ENCODE assay signal across 30 cellular contexts in genomic region chr4:40665844-40666243, GRCh38.
"Had no signal": no experiment of that assay in that cellular context is flagged by ENCODE, and none has a peak within 500 bp of the region (broad histone marks: within the 10 kb centered on the region; RNA-seq: fewer than 3 reads in every experiment).

No MANE protein-coding gene starts in this region.

- ATAC-seq: activated CD4-positive, CD25-positive, alpha-beta regulatory T cell treated with anti-CD3 and anti-CD28 coated beads, Interleukin-2, amount 50 U/mL, for 24 hours; activated CD8-positive, alpha-beta T cell treated with anti-CD3 and anti-CD28 coated beads for 36 hours; activated naive CD4-positive, alpha-beta T cell treated with anti-CD3 and anti-CD28 coated beads, Interleukin-2, amount 50 U/mL, for 72 hours; effector memory CD8-positive, alpha-beta T cell; foreskin keratinocyte; gastrocnemius medialis; heart left ventricle; T-helper 17 cell had no signal

- H3K4me3 Mint-ChIP-seq: activated B cell treated with CpG ODN at 0.5 μM for 24 hours; activated CD8-positive, alpha-beta T cell treated with anti-CD3 and anti-CD28 coated beads for 36 hours; activated naive CD4-positive, alpha-beta T cell treated with anti-CD3 and anti-CD28 coated beads, Interleukin-2, amount 10 ng/mL, durations not matched to agents 7 days and 5 days; activated naive CD8-positive, alpha-beta T cell treated with anti-CD3 and anti-CD28 coated beads, Interleukin-2, amount 10 ng/mL, durations not matched to agents 7 days and 5 days; activated T-helper 1 cell treated with anti-CD3 and anti-CD28 coated beads, Interleukin-12 subunit alpha, Interleukin-12 subunit beta, Interleukin-2, Interleukin-4 antibody, amounts not matched to agents 30 ng/mL and 10 ng/mL and 1 ng/mL, durations not matched to agents 14 hours and 24 hours and 36 hours; brain; effector memory CD8-positive, alpha-beta T cell; T-helper 17 cell; T-helper 2 cell treated with Interferon-gamma antibody and Interleukin-4, amounts not matched to agents 5 μg/mL and 100 μg/mL, for 36 hours had no signal

- H3K27ac Mint-ChIP-seq: activated B cell treated with CpG ODN at 0.5 μM for 24 hours; activated CD8-positive, alpha-beta T cell treated with anti-CD3 and anti-CD28 coated beads for 36 hours; activated naive CD4-positive, alpha-beta T cell treated with anti-CD3 and anti-CD28 coated beads, Interleukin-2, amount 10 ng/mL, durations not matched to agents 7 days and 5 days; activated naive CD4-positive, alpha-beta T cell treated with anti-CD3 and anti-CD28 coated beads, Interleukin-2, amount 50 U/mL, for 72 hours; activated naive CD8-positive, alpha-beta T cell treated with anti-CD3 and anti-CD28 coated beads, Interleukin-2, amount 10 ng/mL, durations not matched to agents 7 days and 5 days; effector memory CD8-positive, alpha-beta T cell; T-helper 17 cell; T-helper 2 cell treated with Interferon-gamma antibody and Interleukin-4, amounts not matched to agents 5 μg/mL and 100 μg/mL, for 36 hours had no signal

- H3K4me1 Mint-ChIP-seq: activated B cell treated with CpG ODN at 0.5 μM for 24 hours, T-helper 17 cell had no signal

- DNase-seq: activated B cell treated with CpG ODN at 0.5 μM for 24 hours; activated CD4-positive, alpha-beta T cell treated with anti-CD3 and anti-CD28 coated beads for 48 hours; activated CD4-positive, alpha-beta T cell treated with anti-CD3 and anti-CD28 coated beads, Interleukin-2, amount 50 U/mL, for 1 hour; activated CD4-positive, alpha-beta T cell treated with anti-CD3 and anti-CD28 coated beads, Interleukin-2, amount 50 U/mL, for 48 hours; activated CD8-positive, alpha-beta memory T cell treated with anti-CD3 and anti-CD28 coated beads for 24 hours; activated CD8-positive, alpha-beta T cell treated with anti-CD3 and anti-CD28 coated beads for 36 hours; activated gamma-delta T cell; activated naive CD4-positive, alpha-beta T cell; activated naive CD4-positive, alpha-beta T cell treated with anti-CD3 and anti-CD28 coated beads, Interleukin-2, amount 10 ng/mL, durations not matched to agents 7 days and 5 days; activated naive CD8-positive, alpha-beta T cell treated with anti-CD3 and anti-CD28 coated beads, Interleukin-2, amount 10 ng/mL, durations not matched to agents 7 days and 5 days; activated T-cell treated with anti-CD3 and anti-CD28 coated beads, Interleukin-2, amount 50 U/mL, for 48 hours; central memory CD4-positive, alpha-beta T cell; cerebellar nuclear complex; colonic mucosa; dorsolateral prefrontal cortex; effector CD4-positive, alpha-beta T cell; effector memory CD8-positive, alpha-beta T cell; erythroblast; foreskin keratinocyte; gastrocnemius medialis; glutamatergic neuron; heart left ventricle; T-helper 17 cell; T1000; WERI-Rb-1 had no signal

- H3K36me3 Mint-ChIP-seq: activated naive CD4-positive, alpha-beta T cell treated with anti-CD3 and anti-CD28 coated beads, Interleukin-2, amount 10 ng/mL, durations not matched to agents 7 days and 5 days; activated naive CD4-positive, alpha-beta T cell treated with anti-CD3 and anti-CD28 coated beads, Interleukin-2, amount 50 U/mL, for 72 hours; activated naive CD8-positive, alpha-beta T cell treated with anti-CD3 and anti-CD28 coated beads, Interleukin-2, amount 10 ng/mL, durations not matched to agents 7 days and 5 days; brain had no signal

- H3K27me3 Mint-ChIP-seq: activated naive CD4-positive, alpha-beta T cell treated with anti-CD3 and anti-CD28 coated beads, Interleukin-2, amount 10 ng/mL, durations not matched to agents 7 days and 5 days; activated naive CD8-positive, alpha-beta T cell treated with anti-CD3 and anti-CD28 coated beads, Interleukin-2, amount 10 ng/mL, durations not matched to agents 7 days and 5 days; effector memory CD8-positive, alpha-beta T cell; T-helper 17 cell had no signal

- H3K9me3 Mint-ChIP-seq: activated B cell treated with CpG ODN at 0.5 μM for 24 hours; activated CD8-positive, alpha-beta T cell treated with anti-CD3 and anti-CD28 coated beads for 36 hours; activated naive CD4-positive, alpha-beta T cell treated with anti-CD3 and anti-CD28 coated beads, Interleukin-2, amount 10 ng/mL, durations not matched to agents 7 days and 5 days; activated naive CD4-positive, alpha-beta T cell treated with anti-CD3 and anti-CD28 coated beads, Interleukin-2, amount 50 U/mL, for 72 hours; activated naive CD8-positive, alpha-beta T cell treated with anti-CD3 and anti-CD28 coated beads, Interleukin-2, amount 10 ng/mL, durations not matched to agents 7 days and 5 days; effector memory CD8-positive, alpha-beta T cell; T-helper 2 cell treated with Interferon-gamma antibody and Interleukin-4, amounts not matched to agents 5 μg/mL and 100 μg/mL, for 36 hours had no signal
